9 cellular contexts compared by ENCODE assay signal in genomic region chr17:70168044-70168978, GRCh38. TPM values are rescaled to one million over a fixed set of nuclear protein-coding genes. Genes with fewer than 3 reads are reported as not detected.
DNase-seq lines count a peak whose midpoint lies in the region; ATAC-seq and TF ChIP-seq lines count a peak whose summit lies in the region.
"Had no signal": no experiment of that assay in that cellular context is flagged by ENCODE, and none has a peak within 500 bp of the region (broad histone marks: within the 10 kb centered on the region; RNA-seq: fewer than 3 reads in every experiment).

No MANE protein-coding gene starts in this region.

- peaks cover 40 to 62% of the 10 kb centered on the region in 2 donors for H3K27me3 Mint-ChIP-seq in effector memory CD8-positive, alpha-beta T cell

- peaks cover 0 to 3% of the 10 kb centered on the region in 2 donors for H3K9me3 Mint-ChIP-seq in effector memory CD8-positive, alpha-beta T cell

- H3K4me3 ChIP-seq in HL-60 (replicated peaks; ENCODE audit: insufficient read depth, low read length): peak overlapping the region; percentile 41
- H3K4me3 ChIP-seq in SJCRH30: peak overlapping the region; percentile 25; the same call in 1 of the 2 replicates
- H3K4me3 ChIP-seq in right lobe of liver: peak overlapping the region; percentile 36 to 53 (median 46)
- H3K4me3 ChIP-seq in stomach smooth muscle (ENCODE audit: low read length in 2 of 2): peak overlapping the region; percentile 79 to 85

- intact Hi-C loops in right lobe of liver (cut with DNase I): no loop called here

- no peaks in the 10 kb centered on the region for H3K9me3 ChIP-seq in SJCRH30 (replicated peaks)
- H3K9me3 ChIP-seq in right lobe of liver: no peaks in the 10 kb centered on the region
- H3K9me3 ChIP-seq in stomach smooth muscle (ENCODE audit: control insufficient read depth in 2 of 2, low read length in 2 of 2): no peaks in the 10 kb centered on the region

- DNase-seq in HL-60 (ENCODE audit: low read depth in 1 of 2, low spot score in 1 of 2) (peak in 1 of 2 experiments; percentile 36), SJCRH30 (peak in 1 of 2 experiments; percentile 6), right lobe of liver (peak in 2 of 3 donors; percentile 37 to 48)
- no peak for DNase-seq in effector memory CD8-positive, alpha-beta T cell
- no peak for DNase-seq in stimulated activated CD4-positive, alpha-beta T cell treated with anti-CD3 and anti-CD28 coated beads, Interleukin-4, amount 100 ng/mL, for 4 hours

- TF ChIP-seq CTCF in C4-2B (conservative IDR thresholded peaks at IDR 0.05): peak; percentile 47
- peak; percentile 5 for TF ChIP-seq CTCF in HL-60 (IDR thresholded peaks at IDR 0.05; ENCODE audit: insufficient read depth, low read length)
- TF ChIP-seq CTCF in right lobe of liver (IDR thresholded peaks at IDR 0.05): peak; percentile 3 to 35 (median 34)

- no peaks in the 10 kb centered on the region for H3K36me3 Mint-ChIP-seq in effector memory CD8-positive, alpha-beta T cell (ENCODE audit: insufficient read depth)

- WGBS in right lobe of liver (ENCODE audit: insufficient coverage, low coverage, low lambda C conversion rate, missing lambda C conversion rate): 4% methylated on average over 28 of the region's 45 CpGs

- peak overlapping the region; percentile 62 to 72 for H3K4me3 Mint-ChIP-seq in effector memory CD8-positive, alpha-beta T cell

- H3K27ac ChIP-seq in C4-2B (no peak overlapping the region), HL-60 (replicated peaks) (peak overlapping the region; percentile 74), SJCRH30 (no peak overlapping the region), right lobe of liver (peak overlapping the region; percentile 15 to 61 (median 61)), stomach smooth muscle (ENCODE audit: low read length) (peak overlapping the region; percentile 63)

- H3K27ac Mint-ChIP-seq in effector memory CD8-positive, alpha-beta T cell: peak overlapping the region in 1 of 2 donors; percentile 41

- H3K4me1 ChIP-seq in SJCRH30: no peaks in the 10 kb centered on the region
- H3K4me1 ChIP-seq in right lobe of liver: peaks cover 0 to 12% (median 0%) of the 10 kb centered on the region in 4 donors
- H3K4me1 ChIP-seq in stomach smooth muscle (ENCODE audit: control insufficient read depth, insufficient read depth, low read length): peaks cover 10% of the 10 kb centered on the region

- peaks cover 8 to 9% of the 10 kb centered on the region in 2 donors for H3K4me1 Mint-ChIP-seq in effector memory CD8-positive, alpha-beta T cell (ENCODE audit: low read depth in 2 of 2)

- peak overlapping the region; percentile 68 to 76 for H3K9ac ChIP-seq in stomach smooth muscle (ENCODE audit: low read length in 2 of 2)

- no peaks in the 10 kb centered on the region for H3K36me3 ChIP-seq in SJCRH30
- H3K36me3 ChIP-seq in right lobe of liver: no peaks in the 10 kb centered on the region
- H3K36me3 ChIP-seq in stomach smooth muscle (ENCODE audit: control insufficient read depth in 2 of 2, insufficient read depth in 2 of 2, low read length in 2 of 2): no peaks in the 10 kb centered on the region

- H3K27me3 ChIP-seq in HL-60 (ENCODE audit: insufficient read depth, poor library complexity, severe bottlenecking) (no peaks in the 10 kb centered on the region), SJCRH30 (peaks cover 9% of the 10 kb centered on the region), right lobe of liver (peaks cover 0 to 12% of the 10 kb centered on the region in 2 donors), stomach smooth muscle (ENCODE audit: control insufficient read depth in 1 of 2, insufficient read depth in 2 of 2, low read length in 2 of 2) (no peaks in the 10 kb centered on the region)

- no peak for TF ChIP-seq POLR2A in right lobe of liver (IDR thresholded peaks at IDR 0.05)

- ATAC-seq in GM19023 (IDR thresholded peaks at IDR 0.05; ENCODE audit: unreplicated experiment) (peak; percentile 16), right lobe of liver (peak; percentile 44 to 58 (median 54))
- ATAC-seq in effector memory CD8-positive, alpha-beta T cell (replicated peaks): no peak

RNA-seq across cellular contexts. Expression of gene KCNJ2, which starts 1.0 kb away (rescaled TPM):
- 0.13 and 0.16 TPM in 2 replicates for total RNA-seq in SJCRH30 (2014; rRNA removed; shearing (Covaris generic))
- total RNA-seq in right lobe of liver: 1 to 10 TPM in 3 of 6 experiments, under 1 TPM in 3; 0.62 to 2.5 (median 1.0) TPM
- total RNA-seq: T-helper 1 cell treated with Interleukin-12 subunit alpha and Interleukin-12 subunit beta and Interleukin-4 antibody, amounts not matched to agents 30 ng/mL and 1 ng/mL, for 36 hours had no signal

Comparison
In these comparisons a context has a peak if more than half of its experiments do, and no peak if none do; other contexts are left out.
1. H3K27ac ChIP-seq: peak in HL-60 (single experiment), right lobe of liver (3 of 3) and stomach smooth muscle (single experiment); none in C4-2B (single experiment) and SJCRH30 (single experiment).
2. DNase-seq: peak in right lobe of liver (2 of 3); none in effector memory CD8-positive, alpha-beta T cell (0 of 3) and stimulated activated CD4-positive, alpha-beta T cell treated with anti-CD3 and anti-CD28 coated beads, Interleukin-4, amount 100 ng/mL, for 4 hours (0 of 2).
3. H3K4me3 ChIP-seq: peak in every context shown above with its lines; median percentile 82 in stomach smooth muscle; 46 in right lobe of liver; 41 in HL-60; 25 in SJCRH30.
4. Peak in every context shown above with its lines, with median percentiles within 50 percentile points of each other: CTCF ChIP-seq.